Comparison of ENCODE assay signal across 20 cellular contexts in genomic region chr4:3515646-3516045, GRCh38. TPM values are rescaled to one million over a fixed set of nuclear protein-coding genes. Genes with fewer than 3 reads are reported as not detected.
DNase-seq lines count a peak whose midpoint lies in the region; ATAC-seq, FAIRE-seq and TF ChIP-seq lines count a peak whose summit lies in the region.
"Had no signal": no experiment of that assay in that cellular context is flagged by ENCODE, and none has a peak within 500 bp of the region (broad histone marks: within the 10 kb centered on the region; RNA-seq: fewer than 3 reads in every experiment).

No MANE protein-coding gene starts in this region.

- ATAC-seq in heart right ventricle = no peak
- no peak for ATAC-seq in lower lobe of right lung
- ATAC-seq in GM21526 (IDR thresholded peaks at IDR 0.05; ENCODE audit: low FRiP score, unreplicated experiment) = no peak
- ATAC-seq: PC-3 had no signal

- no peak for FAIRE-seq in astrocyte (lab: Jason Lieb, UNC)
- FAIRE-seq: GM12891 had no signal

- H4K20me1 ChIP-seq in astrocyte (ENCODE audit: insufficient read depth, low read length) = peaks cover 23% of the 10 kb centered on the region

- H3K36me3 ChIP-seq in left ventricle myocardium inferior = peaks cover 94% of the 10 kb centered on the region
- H3K36me3 ChIP-seq in heart right ventricle = peaks cover 8 to 99% (median 74%) of the 10 kb centered on the region in 9 donors
- H3K36me3 ChIP-seq in astrocyte (ENCODE audit: insufficient read depth, low read length) = peaks cover 3% of the 10 kb centered on the region
- peaks cover 92% of the 10 kb centered on the region for H3K36me3 ChIP-seq in lower lobe of right lung
- H3K36me3 ChIP-seq: MG63 had no signal

- no peak overlapping the region for H3K9ac ChIP-seq in astrocyte (ENCODE audit: low read length)

- no peaks in the 10 kb centered on the region for H3K27me3 Mint-ChIP-seq in astrocyte (ENCODE audit: low read depth, unreplicated experiment)

- H3K27me3 ChIP-seq in left ventricle myocardium inferior (ENCODE audit: low read depth) (no peaks in the 10 kb centered on the region), heart right ventricle (no peaks in the 10 kb centered on the region), astrocyte (ENCODE audit: insufficient read depth, low read length) (no peaks in the 10 kb centered on the region), lower lobe of right lung (ENCODE audit: low read depth) (no peaks in the 10 kb centered on the region)
- H3K27me3 ChIP-seq: MG63 had no signal

- WGBS in heart right ventricle, 2 donors = 83 to 86% methylated on average over 15 of the region's 15 CpGs

- H3K79me2 ChIP-seq in astrocyte (ENCODE audit: insufficient read depth, low read length) = no peaks in the 10 kb centered on the region

- TF ChIP-seq CTCF in left ventricle myocardium inferior (IDR thresholded peaks at IDR 0.05; ENCODE audit: borderline replicate concordance) (no peak), heart right ventricle (IDR thresholded peaks at IDR 0.05) (no peak), astrocyte (IDR thresholded peaks at IDR 0.05; ENCODE audit: insufficient read depth, low read depth, low read length) (no peak), lower lobe of right lung (IDR thresholded peaks at IDR 0.05) (no peak)

- DNase-seq in left ventricle myocardium inferior (peak; percentile 7), heart right ventricle (no peak), astrocyte (ENCODE audit: low read depth) (no peak), lower lobe of right lung (peak; percentile 44), H4 (ENCODE audit: low spot score) (no peak)
- no peak for DNase-seq in activated CD4-positive, alpha-beta T cell treated with anti-CD3 and anti-CD28 coated beads for 48 hours
- DNase-seq: GF-D8, Karpas-422, MG63, NCI-H1092, NCI-H146, NCI-H510A treated with DMSO at 0.1 percent for 48 hours, NCI-H82, PC-3 had no signal

- H3K9me3 ChIP-seq in left ventricle myocardium inferior (replicated peaks) (no peaks in the 10 kb centered on the region), heart right ventricle (no peaks in the 10 kb centered on the region), astrocyte (ENCODE audit: insufficient read depth, low read depth, low read length) (no peaks in the 10 kb centered on the region), lower lobe of right lung (no peaks in the 10 kb centered on the region)
- H3K9me3 ChIP-seq: HAP-1, MG63 had no signal

- H3K27ac Mint-ChIP-seq in astrocyte (ENCODE audit: unreplicated experiment) = peak overlapping the region; percentile 18

- H3K9me3 Mint-ChIP-seq in astrocyte (ENCODE audit: unreplicated experiment) = no peaks in the 10 kb centered on the region

- no peak overlapping the region for H3K27ac ChIP-seq in left ventricle myocardium inferior (replicated peaks)
- no peak overlapping the region for H3K27ac ChIP-seq in heart right ventricle
- no peak overlapping the region for H3K27ac ChIP-seq in astrocyte (ENCODE audit: low read depth, low read length)
- H3K27ac ChIP-seq in lower lobe of right lung = no peak overlapping the region
- H3K27ac ChIP-seq: C4-2B, RWPE1 had no signal

- H3K4me1 Mint-ChIP-seq in astrocyte (ENCODE audit: low read depth, unreplicated experiment) = no peaks in the 10 kb centered on the region

- no peak overlapping the region for H3K4me3 ChIP-seq in left ventricle myocardium inferior
- no peak overlapping the region for H3K4me3 ChIP-seq in heart right ventricle
- no peak overlapping the region for H3K4me3 ChIP-seq in astrocyte (ENCODE audit: insufficient read depth, low read depth, low read length)
- no peak overlapping the region for H3K4me3 ChIP-seq in lower lobe of right lung
- H3K4me3 ChIP-seq: HAP-1, MG63 had no signal

- H3K4me3 Mint-ChIP-seq in astrocyte (ENCODE audit: unreplicated experiment) = no peak overlapping the region

- H3K4me2 ChIP-seq in astrocyte (ENCODE audit: low read length) = no peak overlapping the region

- no peak overlapping the region for H2AFZ ChIP-seq in astrocyte (ENCODE audit: low read depth, low read length)

- H3K4me1 ChIP-seq in left ventricle myocardium inferior (peaks cover 3% of the 10 kb centered on the region), heart right ventricle (peaks cover 0 to 6% (median 0%) of the 10 kb centered on the region in 9 donors), astrocyte (ENCODE audit: insufficient read depth, low read length) (no peaks in the 10 kb centered on the region), lower lobe of right lung (no peaks in the 10 kb centered on the region)
- H3K4me1 ChIP-seq: HAP-1 had no signal

- intact Hi-C loops in left ventricle myocardium inferior (cut with micrococcal nuclease) = no loop called here
- intact Hi-C loops in heart right ventricle (cut with DNase I) = no loop called here
- intact Hi-C loops in lower lobe of right lung (cut with DNase I) = no loop called here

- H3K36me3 Mint-ChIP-seq in astrocyte (ENCODE audit: low read depth, unreplicated experiment) = peaks cover 33% of the 10 kb centered on the region

RNA-seq across cellular contexts. Expression of gene LRPAP1, which starts 16.6 kb away (rescaled TPM):
- total RNA-seq in left ventricle myocardium inferior (297 TPM), heart right ventricle (100 to 1,000 TPM; 234 to 392 (median 345) TPM), astrocyte (191 and 203 TPM in 2 replicates), lower lobe of right lung (224 TPM)
- polyA plus RNA-seq in heart right ventricle = 100 to 1,000 TPM in 1 of 2 donors, 10 to 100 TPM in 1; 49.9 to 418 TPM
- total RNA-seq in H4 (2014; rRNA removed; shearing (Covaris generic)) = 257 and 281 TPM in 2 replicates

RNA-seq across cellular contexts. Expression of gene DOK7, which starts 52.5 kb away (rescaled TPM):
- 46.7 TPM for total RNA-seq in left ventricle myocardium inferior
- total RNA-seq in heart right ventricle = 10 to 100 TPM; 30.3 to 60.0 (median 37.2) TPM
- polyA plus RNA-seq in heart right ventricle = 10 to 100 TPM; 61.5 to 89.7 TPM
- not detected in 2 replicates for total RNA-seq in astrocyte
- total RNA-seq in lower lobe of right lung = 4.0 TPM
- 0.04 and 0.58 TPM in 2 replicates for total RNA-seq in H4 (2014; rRNA removed; shearing (Covaris generic))
- total RNA-seq: A673 had no signal

Comparison
In these comparisons a context has a peak if more than half of its experiments do, and no peak if none do; other contexts are left out.
1. DNase-seq: peak in left ventricle myocardium inferior (single experiment) and lower lobe of right lung (single experiment); none in heart right ventricle (0 of 2), astrocyte (single experiment), H4 (single experiment) and activated CD4-positive, alpha-beta T cell treated with anti-CD3 and anti-CD28 coated beads for 48 hours (single experiment).